In genomic region chr11:119356349-119357031, GRCh38 we compare ENCODE assay signal across 1 cellular context.
TF ChIP-seq lines count a peak whose summit lies in the region.

No MANE protein-coding gene starts in this region.

TF ChIP-seq in K562, 482 proteins besides CTCF, POLR2A, EP300 and RAD21 (continued from another document):
- no peak for TF ChIP-seq ZBTB12 (CRISPR knock-in tag; IDR thresholded peaks at IDR 0.05)
- TF ChIP-seq MLX (CRISPR knock-in tag; conservative IDR thresholded peaks at IDR 0.05), result no peak
- TF ChIP-seq, protein P1, sequence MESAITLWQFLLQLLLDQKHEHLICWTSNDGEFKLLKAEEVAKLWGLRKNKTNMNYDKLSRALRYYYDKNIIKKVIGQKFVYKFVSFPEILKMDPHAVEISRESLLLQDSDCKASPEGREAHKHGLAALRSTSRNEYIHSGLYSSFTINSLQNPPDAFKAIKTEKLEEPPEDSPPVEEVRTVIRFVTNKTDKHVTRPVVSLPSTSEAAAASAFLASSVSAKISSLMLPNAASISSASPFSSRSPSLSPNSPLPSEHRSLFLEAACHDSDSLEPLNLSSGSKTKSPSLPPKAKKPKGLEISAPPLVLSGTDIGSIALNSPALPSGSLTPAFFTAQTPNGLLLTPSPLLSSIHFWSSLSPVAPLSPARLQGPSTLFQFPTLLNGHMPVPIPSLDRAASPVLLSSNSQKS (CRISPR knock-in tag; IDR thresholded peaks at IDR 0.05), result no peak
- TF ChIP-seq HDAC8 (tag; IDR thresholded peaks at IDR 0.05), result no peak
- TF ChIP-seq, protein P2, sequence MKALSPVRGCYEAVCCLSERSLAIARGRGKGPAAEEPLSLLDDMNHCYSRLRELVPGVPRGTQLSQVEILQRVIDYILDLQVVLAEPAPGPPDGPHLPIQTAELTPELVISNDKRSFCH (CRISPR knock-in tag; IDR thresholded peaks at IDR 0.05), result no peak
- TF ChIP-seq, protein P2 (tag; IDR thresholded peaks at IDR 0.05), result 0 out of 2 replicates have a peak, but pooled peaks have one; percentile 38
- TF ChIP-seq SP2 (IDR thresholded peaks at IDR 0.05; ENCODE audit: extremely low read depth, low read depth, low read length, poor library complexity, severe bottlenecking), result no peak
- TF ChIP-seq, protein P3, sequence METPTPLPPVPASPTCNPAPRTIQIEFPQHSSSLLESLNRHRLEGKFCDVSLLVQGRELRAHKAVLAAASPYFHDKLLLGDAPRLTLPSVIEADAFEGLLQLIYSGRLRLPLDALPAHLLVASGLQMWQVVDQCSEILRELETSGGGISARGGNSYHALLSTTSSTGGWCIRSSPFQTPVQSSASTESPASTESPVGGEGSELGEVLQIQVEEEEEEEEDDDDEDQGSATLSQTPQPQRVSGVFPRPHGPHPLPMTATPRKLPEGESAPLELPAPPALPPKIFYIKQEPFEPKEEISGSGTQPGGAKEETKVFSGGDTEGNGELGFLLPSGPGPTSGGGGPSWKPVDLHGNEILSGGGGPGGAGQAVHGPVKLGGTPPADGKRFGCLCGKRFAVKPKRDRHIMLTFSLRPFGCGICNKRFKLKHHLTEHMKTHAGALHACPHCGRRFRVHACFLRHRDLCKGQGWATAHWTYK (CRISPR knock-in tag; IDR thresholded peaks at IDR 0.05), result peak; percentile 59; the same call in 1 of the 2 replicates
TF ChIP-seq in K562: peak in this region for 74.
